8 cellular contexts compared by ENCODE assay signal in genomic region chr18:77054606-77055428, GRCh38.
DNase-seq lines count a peak whose midpoint lies in the region; ATAC-seq, FAIRE-seq and TF ChIP-seq lines count a peak whose summit lies in the region.

No MANE protein-coding gene starts in this region.

- H3K4me3 ChIP-seq in parathyroid adenoma (ENCODE audit: low read depth, low read length): no peak overlapping the region
- H3K4me3 ChIP-seq in tibial artery: no peak overlapping the region

- DNase-seq in D721Med (ENCODE audit: insufficient read length, low spot score) (no peak), HT-29 (ENCODE audit: low spot score) (peak; percentile 47), SHP77 (lab: John Stamatoyannopoulos, UW) (peak; percentile 83 to 86), germinal center (ENCODE audit: low spot score) (peak; percentile 80), tibial artery (peak; percentile 81 to 87)
- DNase-seq in activated naive CD4-positive, alpha-beta T cell (lab: John Stamatoyannopoulos, UW): peak in 3 of 4 experiments; percentile 15 to 67 (median 63)

- H3K36me3 ChIP-seq in parathyroid adenoma (ENCODE audit: control insufficient read depth, insufficient read depth, low read length): no peaks in the 10 kb centered on the region
- peaks cover 0 to 7% (median 0%) of the 10 kb centered on the region in 3 donors for H3K36me3 ChIP-seq in tibial artery

- peak overlapping the region; percentile 89 for H3K27ac ChIP-seq in parathyroid adenoma
- H3K27ac ChIP-seq in tibial artery: peak overlapping the region; percentile 48 to 64

- TF ChIP-seq CTCF in D721Med (IDR thresholded peaks at IDR 0.05; ENCODE audit: insufficient read depth, missing control alignments) (peak; percentile 37), parathyroid adenoma (IDR thresholded peaks at IDR 0.05) (peak; percentile 73), tibial artery (IDR thresholded peaks at IDR 0.05) (peak; percentile 42 to 44)

- H3K9me3 ChIP-seq in parathyroid adenoma (ENCODE audit: control insufficient read depth, low read length) (no peaks in the 10 kb centered on the region), tibial artery (no peaks in the 10 kb centered on the region)

- H3K9ac ChIP-seq in parathyroid adenoma: no peak overlapping the region

- peak overlapping the region; percentile 1 for H3K4me2 ChIP-seq in parathyroid adenoma (ENCODE audit: low read length)

- peak; percentile 83 for ATAC-seq in GM21367 (IDR thresholded peaks at IDR 0.05; ENCODE audit: unreplicated experiment)

- no peaks in the 10 kb centered on the region for H3K27me3 ChIP-seq in parathyroid adenoma (ENCODE audit: control insufficient read depth, insufficient read depth, low read length)
- no peaks in the 10 kb centered on the region for H3K27me3 ChIP-seq in tibial artery

- H2AFZ ChIP-seq in parathyroid adenoma: no peak overlapping the region

- peaks cover 40% of the 10 kb centered on the region for H3K4me1 ChIP-seq in parathyroid adenoma
- peaks cover 0 to 55% (median 11%) of the 10 kb centered on the region in 4 donors for H3K4me1 ChIP-seq in tibial artery

- H3K79me2 ChIP-seq in parathyroid adenoma: peaks cover 47% of the 10 kb centered on the region

- intact Hi-C loops in tibial artery (cut with DNase I; ENCODE audit: low total_unique reads): no loop called here

- peak; percentile 38 for FAIRE-seq in D721Med (lab: Jason Lieb, UNC)
